Comparison of ENCODE assay signal across 1 cellular context in genomic region chr2:227311861-227312506, GRCh38.
TF ChIP-seq lines count a peak whose summit lies in the region.

No MANE protein-coding gene starts in this region.

TF ChIP-seq in HepG2, 621 proteins besides CTCF, POLR2A, EP300 and RAD21 (continued from another document and continues in another):
- TF ChIP-seq, protein P1, sequence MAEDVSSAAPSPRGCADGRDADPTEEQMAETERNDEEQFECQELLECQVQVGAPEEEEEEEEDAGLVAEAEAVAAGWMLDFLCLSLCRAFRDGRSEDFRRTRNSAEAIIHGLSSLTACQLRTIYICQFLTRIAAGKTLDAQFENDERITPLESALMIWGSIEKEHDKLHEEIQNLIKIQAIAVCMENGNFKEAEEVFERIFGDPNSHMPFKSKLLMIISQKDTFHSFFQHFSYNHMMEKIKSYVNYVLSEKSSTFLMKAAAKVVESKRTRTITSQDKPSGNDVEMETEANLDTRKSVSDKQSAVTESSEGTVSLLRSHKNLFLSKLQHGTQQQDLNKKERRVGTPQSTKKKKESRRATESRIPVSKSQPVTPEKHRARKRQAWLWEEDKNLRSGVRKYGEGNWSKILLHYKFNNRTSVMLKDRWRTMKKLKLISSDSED (CRISPR knock-in tag; IDR thresholded peaks at IDR 0.05), result no peak
- TF ChIP-seq ZNF205 (CRISPR knock-in tag; IDR thresholded peaks at IDR 0.05) (no peak), ZNF333 (CRISPR knock-in tag; IDR thresholded peaks at IDR 0.05; ENCODE audit: borderline replicate concordance) (no peak), HMGXB3 (CRISPR knock-in tag; IDR thresholded peaks at IDR 0.05; ENCODE audit: borderline replicate concordance) (no peak), PAF1 (CRISPR knock-in tag; IDR thresholded peaks at IDR 0.05) (no peak), SATB2 (CRISPR knock-in tag; IDR thresholded peaks at IDR 0.05) (no peak), RXRA (CRISPR knock-in tag; IDR thresholded peaks at IDR 0.05) (no peak), ZNF678 (CRISPR knock-in tag; IDR thresholded peaks at IDR 0.05) (no peak), ZNF383 (CRISPR knock-in tag; IDR thresholded peaks at IDR 0.05; ENCODE audit: borderline replicate concordance) (no peak), MAX (IDR thresholded peaks at IDR 0.05) (peak; percentile 35; the same call in 1 of the 2 replicates), IKZF5 (CRISPR knock-in tag; IDR thresholded peaks at IDR 0.05) (no peak), ZMAT3 (CRISPR knock-in tag; conservative IDR thresholded peaks at IDR 0.05) (no peak), NR2C2 (CRISPR knock-in tag; IDR thresholded peaks at IDR 0.05; ENCODE audit: borderline replicate concordance) (no peak), ZNF562 (CRISPR knock-in tag; IDR thresholded peaks at IDR 0.05; ENCODE audit: borderline replicate concordance) (no peak), SP5 (CRISPR knock-in tag; IDR thresholded peaks at IDR 0.05; ENCODE audit: borderline replicate concordance, low read depth) (no peak), TOE1 (CRISPR knock-in tag; IDR thresholded peaks at IDR 0.05) (no peak), NFKBIZ (CRISPR knock-in tag; IDR thresholded peaks at IDR 0.05) (no peak), KDM4B (CRISPR knock-in tag; IDR thresholded peaks at IDR 0.05) (no peak), NBN (conservative IDR thresholded peaks at IDR 0.05) (no peak), ZBTB37 (CRISPR knock-in tag; IDR thresholded peaks at IDR 0.05) (no peak), REPIN1 (CRISPR knock-in tag; IDR thresholded peaks at IDR 0.05; ENCODE audit: borderline replicate concordance, low read depth) (no peak), KDM2A (CRISPR knock-in tag; IDR thresholded peaks at IDR 0.05; ENCODE audit: borderline replicate concordance, low read depth) (no peak), IKZF1 (IDR thresholded peaks at IDR 0.05) (no peak), HDAC2 (CRISPR knock-in tag; IDR thresholded peaks at IDR 0.05) (peak; percentile 41; the same call in 1 of the 2 replicates), ZNF883 (CRISPR knock-in tag; IDR thresholded peaks at IDR 0.05; ENCODE audit: not compliant biosample characterization) (no peak), ZNF770 (CRISPR knock-in tag; IDR thresholded peaks at IDR 0.05) (no peak), GFI1 (CRISPR knock-in tag; IDR thresholded peaks at IDR 0.05; ENCODE audit: borderline replicate concordance) (peak; percentile 65; the same call in 1 of the 2 replicates), MTF2 (CRISPR knock-in tag; IDR thresholded peaks at IDR 0.05; ENCODE audit: borderline replicate concordance) (no peak), CBX1 (IDR thresholded peaks at IDR 0.05; ENCODE audit: low read depth) (no peak), FOXK1 (CRISPR knock-in tag; IDR thresholded peaks at IDR 0.05; ENCODE audit: borderline replicate concordance, low read depth) (no peak), ZNF605 (CRISPR knock-in tag; IDR thresholded peaks at IDR 0.05) (no peak), ZSCAN9 (CRISPR knock-in tag; IDR thresholded peaks at IDR 0.05; ENCODE audit: borderline replicate concordance) (no peak), ZNF20 (CRISPR knock-in tag; IDR thresholded peaks at IDR 0.05) (no peak), KMT2A (CRISPR knock-in tag; IDR thresholded peaks at IDR 0.05) (no peak), ARNT (IDR thresholded peaks at IDR 0.05) (no peak), ZNF749 (CRISPR knock-in tag; IDR thresholded peaks at IDR 0.05; ENCODE audit: borderline replicate concordance) (no peak), MBD4 (IDR thresholded peaks at IDR 0.05; ENCODE audit: borderline replicate concordance, low read length) (peak; percentile 58; the same call in 1 of the 2 replicates), CCDC6 (CRISPR knock-in tag; IDR thresholded peaks at IDR 0.05) (no peak; the same call in 1 of the 2 replicates), AGO1 (IDR thresholded peaks at IDR 0.05; ENCODE audit: low read depth, low read length, poor library complexity, severe bottlenecking) (no peak), ZNF234 (CRISPR knock-in tag; conservative IDR thresholded peaks at IDR 0.05) (no peak), FLYWCH1 (CRISPR knock-in tag; IDR thresholded peaks at IDR 0.05) (no peak), PHF21A (CRISPR knock-in tag; IDR thresholded peaks at IDR 0.05) (no peak), ZNF850 (CRISPR knock-in tag; conservative IDR thresholded peaks at IDR 0.05) (no peak), SMARCC2 (IDR thresholded peaks at IDR 0.05) (no peak), SPEN (CRISPR knock-in tag; IDR thresholded peaks at IDR 0.05; ENCODE audit: low read depth) (no peak), ZNF629 (CRISPR knock-in tag; conservative IDR thresholded peaks at IDR 0.05) (no peak), ZSCAN29 (CRISPR knock-in tag; conservative IDR thresholded peaks at IDR 0.05) (no peak), ESRRA (CRISPR knock-in tag; IDR thresholded peaks at IDR 0.05; ENCODE audit: low read depth) (no peak), ZNF446 (CRISPR knock-in tag; IDR thresholded peaks at IDR 0.05) (no peak)
- TF ChIP-seq, protein P2, sequence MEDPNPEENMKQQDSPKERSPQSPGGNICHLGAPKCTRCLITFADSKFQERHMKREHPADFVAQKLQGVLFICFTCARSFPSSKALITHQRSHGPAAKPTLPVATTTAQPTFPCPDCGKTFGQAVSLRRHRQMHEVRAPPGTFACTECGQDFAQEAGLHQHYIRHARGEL (CRISPR knock-in tag; IDR thresholded peaks at IDR 0.05), result no peak
- TF ChIP-seq, protein P3, sequence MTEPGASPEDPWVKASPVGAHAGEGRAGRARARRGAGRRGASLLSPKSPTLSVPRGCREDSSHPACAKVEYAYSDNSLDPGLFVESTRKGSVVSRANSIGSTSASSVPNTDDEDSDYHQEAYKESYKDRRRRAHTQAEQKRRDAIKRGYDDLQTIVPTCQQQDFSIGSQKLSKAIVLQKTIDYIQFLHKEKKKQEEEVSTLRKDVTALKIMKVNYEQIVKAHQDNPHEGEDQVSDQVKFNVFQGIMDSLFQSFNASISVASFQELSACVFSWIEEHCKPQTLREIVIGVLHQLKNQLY (CRISPR knock-in tag; IDR thresholded peaks at IDR 0.05), result no peak
- TF ChIP-seq, protein P4, sequence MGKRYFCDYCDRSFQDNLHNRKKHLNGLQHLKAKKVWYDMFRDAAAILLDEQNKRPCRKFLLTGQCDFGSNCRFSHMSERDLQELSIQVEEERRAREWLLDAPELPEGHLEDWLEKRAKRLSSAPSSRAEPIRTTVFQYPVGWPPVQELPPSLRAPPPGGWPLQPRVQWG (CRISPR knock-in tag; IDR thresholded peaks at IDR 0.05; ENCODE audit: borderline replicate concordance, low read depth), result no peak
- TF ChIP-seq, protein P5, sequence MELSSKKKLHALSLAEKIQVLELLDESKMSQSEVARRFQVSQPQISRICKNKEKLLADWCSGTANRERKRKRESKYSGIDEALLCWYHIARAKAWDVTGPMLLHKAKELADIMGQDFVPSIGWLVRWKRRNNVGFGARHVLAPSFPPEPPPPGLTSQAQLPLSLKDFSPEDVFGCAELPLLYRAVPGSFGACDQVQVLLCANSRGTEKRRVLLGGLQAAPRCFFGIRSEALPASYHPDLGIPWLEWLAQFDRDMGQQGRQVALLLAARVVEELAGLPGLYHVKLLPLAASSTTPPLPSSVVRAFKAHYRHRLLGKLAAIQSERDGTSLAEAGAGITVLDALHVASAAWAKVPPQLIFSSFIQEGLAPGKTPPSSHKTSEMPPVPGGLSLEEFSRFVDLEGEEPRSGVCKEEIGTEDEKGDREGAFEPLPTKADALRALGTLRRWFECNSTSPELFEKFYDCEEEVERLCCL (CRISPR knock-in tag; IDR thresholded peaks at IDR 0.05; ENCODE audit: borderline replicate concordance), result no peak
- TF ChIP-seq, protein P6, sequence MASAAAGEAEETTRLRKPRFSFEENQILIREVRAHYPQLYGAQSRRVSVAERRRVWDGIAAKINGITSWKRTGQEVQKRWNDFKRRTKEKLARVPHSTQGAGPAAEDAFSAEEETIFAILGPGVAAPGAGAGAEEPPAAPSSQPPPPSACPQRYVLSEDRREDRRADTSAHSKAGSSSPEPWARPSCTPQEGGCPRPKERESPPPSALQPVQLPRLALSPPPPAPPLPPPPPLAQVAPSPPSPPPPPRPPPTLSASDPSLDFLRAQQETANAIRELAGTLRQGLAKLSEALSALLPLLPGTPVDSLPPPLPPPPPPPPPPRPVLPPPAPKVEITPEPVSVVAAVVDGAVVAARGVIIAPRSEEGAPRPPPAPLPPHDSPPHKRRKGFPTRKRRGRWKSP (CRISPR knock-in tag; IDR thresholded peaks at IDR 0.05), result no peak
- TF ChIP-seq, protein P7, sequence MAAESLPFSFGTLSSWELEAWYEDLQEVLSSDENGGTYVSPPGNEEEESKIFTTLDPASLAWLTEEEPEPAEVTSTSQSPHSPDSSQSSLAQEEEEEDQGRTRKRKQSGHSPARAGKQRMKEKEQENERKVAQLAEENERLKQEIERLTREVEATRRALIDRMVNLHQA (CRISPR knock-in tag; IDR thresholded peaks at IDR 0.05), result no peak
- TF ChIP-seq, protein P8, sequence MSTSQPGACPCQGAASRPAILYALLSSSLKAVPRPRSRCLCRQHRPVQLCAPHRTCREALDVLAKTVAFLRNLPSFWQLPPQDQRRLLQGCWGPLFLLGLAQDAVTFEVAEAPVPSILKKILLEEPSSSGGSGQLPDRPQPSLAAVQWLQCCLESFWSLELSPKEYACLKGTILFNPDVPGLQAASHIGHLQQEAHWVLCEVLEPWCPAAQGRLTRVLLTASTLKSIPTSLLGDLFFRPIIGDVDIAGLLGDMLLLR (CRISPR knock-in tag; IDR thresholded peaks at IDR 0.05), result no peak
- TF ChIP-seq, protein P9, sequence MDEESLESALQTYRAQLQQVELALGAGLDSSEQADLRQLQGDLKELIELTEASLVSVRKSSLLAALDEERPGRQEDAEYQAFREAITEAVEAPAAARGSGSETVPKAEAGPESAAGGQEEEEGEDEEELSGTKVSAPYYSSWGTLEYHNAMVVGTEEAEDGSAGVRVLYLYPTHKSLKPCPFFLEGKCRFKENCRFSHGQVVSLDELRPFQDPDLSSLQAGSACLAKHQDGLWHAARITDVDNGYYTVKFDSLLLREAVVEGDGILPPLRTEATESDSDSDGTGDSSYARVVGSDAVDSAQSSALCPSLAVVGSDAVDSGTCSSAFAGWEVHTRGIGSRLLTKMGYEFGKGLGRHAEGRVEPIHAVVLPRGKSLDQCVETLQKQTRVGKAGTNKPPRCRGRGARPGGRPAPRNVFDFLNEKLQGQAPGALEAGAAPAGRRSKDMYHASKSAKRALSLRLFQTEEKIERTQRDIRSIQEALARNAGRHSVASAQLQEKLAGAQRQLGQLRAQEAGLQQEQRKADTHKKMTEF (CRISPR knock-in tag; IDR thresholded peaks at IDR 0.05), result no peak
